ENCODE assay signal across 1 cellular context in the genomic region with DNA sequence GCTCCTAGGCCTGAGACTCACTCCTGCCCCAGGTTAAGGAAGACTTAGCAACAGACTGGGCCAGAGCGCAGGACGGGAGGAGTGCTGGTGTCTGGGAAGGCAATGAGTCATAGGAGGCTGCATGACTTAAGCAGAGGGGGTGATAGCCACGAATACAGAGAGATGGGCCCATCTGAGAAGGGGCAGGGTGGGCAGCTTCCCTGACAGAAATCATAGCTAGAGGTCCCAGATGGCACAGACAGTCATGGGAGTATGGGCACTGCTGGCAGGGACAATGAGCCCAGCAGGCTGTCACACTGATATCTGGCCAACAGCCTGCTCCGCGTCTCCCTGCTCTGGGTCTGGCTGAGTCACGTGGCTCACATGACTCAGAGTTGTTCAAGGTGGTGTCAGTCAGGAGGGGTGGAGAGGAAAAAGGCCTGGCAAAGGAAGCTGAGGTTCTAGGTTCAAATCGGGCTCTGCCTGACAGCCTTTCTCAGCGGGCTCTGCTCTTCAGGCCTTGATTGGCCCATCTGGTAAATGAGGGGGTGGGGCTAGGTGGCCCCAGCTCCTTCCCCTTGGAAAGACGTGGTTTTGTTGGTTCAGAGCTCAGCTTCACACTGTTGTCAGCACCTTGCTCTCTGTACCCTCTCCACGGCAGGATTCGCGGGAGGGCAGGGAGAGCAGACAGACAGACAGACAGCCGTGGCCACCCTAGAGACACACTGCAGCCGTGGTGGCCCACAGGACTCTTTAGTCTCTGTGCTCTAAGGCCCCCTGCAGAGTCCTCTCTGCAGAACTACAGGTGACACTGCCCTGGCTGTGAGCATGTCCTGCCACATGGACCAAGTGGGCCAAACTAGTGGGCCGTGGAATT.
TF ChIP-seq lines count a peak whose summit lies in the region.

No MANE protein-coding gene starts in this region.

TF ChIP-seq in K562, 482 proteins besides CTCF, POLR2A, EP300 and RAD21 (continued from another document and continues in another):
- TF ChIP-seq, protein P1, sequence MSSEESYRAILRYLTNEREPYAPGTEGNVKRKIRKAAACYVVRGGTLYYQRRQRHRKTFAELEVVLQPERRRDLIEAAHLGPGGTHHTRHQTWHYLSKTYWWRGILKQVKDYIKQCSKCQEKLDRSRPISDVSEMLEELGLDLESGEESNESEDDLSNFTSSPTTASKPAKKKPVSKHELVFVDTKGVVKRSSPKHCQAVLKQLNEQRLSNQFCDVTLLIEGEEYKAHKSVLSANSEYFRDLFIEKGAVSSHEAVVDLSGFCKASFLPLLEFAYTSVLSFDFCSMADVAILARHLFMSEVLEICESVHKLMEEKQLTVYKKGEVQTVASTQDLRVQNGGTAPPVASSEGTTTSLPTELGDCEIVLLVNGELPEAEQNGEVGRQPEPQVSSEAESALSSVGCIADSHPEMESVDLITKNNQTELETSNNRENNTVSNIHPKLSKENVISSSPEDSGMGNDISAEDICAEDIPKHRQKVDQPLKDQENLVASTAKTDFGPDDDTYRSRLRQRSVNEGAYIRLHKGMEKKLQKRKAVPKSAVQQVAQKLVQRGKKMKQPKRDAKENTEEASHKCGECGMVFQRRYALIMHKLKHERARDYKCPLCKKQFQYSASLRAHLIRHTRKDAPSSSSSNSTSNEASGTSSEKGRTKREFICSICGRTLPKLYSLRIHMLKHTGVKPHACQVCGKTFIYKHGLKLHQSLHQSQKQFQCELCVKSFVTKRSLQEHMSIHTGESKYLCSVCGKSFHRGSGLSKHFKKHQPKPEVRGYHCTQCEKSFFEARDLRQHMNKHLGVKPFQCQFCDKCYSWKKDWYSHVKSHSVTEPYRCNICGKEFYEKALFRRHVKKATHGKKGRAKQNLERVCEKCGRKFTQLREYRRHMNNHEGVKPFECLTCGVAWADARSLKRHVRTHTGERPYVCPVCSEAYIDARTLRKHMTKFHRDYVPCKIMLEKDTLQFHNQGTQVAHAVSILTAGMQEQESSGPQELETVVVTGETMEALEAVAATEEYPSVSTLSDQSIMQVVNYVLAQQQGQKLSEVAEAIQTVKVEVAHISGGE (CRISPR knock-in tag; IDR thresholded peaks at IDR 0.05): no peak
- TF ChIP-seq DPF2 (IDR thresholded peaks at IDR 0.05) (peak; percentile 96), HDAC2 (IDR thresholded peaks at IDR 0.05) (peak; percentile 84), ZNF311 (CRISPR knock-in tag; IDR thresholded peaks at IDR 0.05) (no peak), TOE1 (IDR thresholded peaks at IDR 0.05; ENCODE audit: borderline replicate concordance) (peak; percentile 97), TOE1 (CRISPR knock-in tag; IDR thresholded peaks at IDR 0.05; ENCODE audit: borderline replicate concordance, low read depth) (no peak), SOX6 (IDR thresholded peaks at IDR 0.05) (no peak; the same call in 1 of the 2 replicates), KLF10 (CRISPR knock-in tag; IDR thresholded peaks at IDR 0.05) (no peak), MAFG (tag; conservative IDR thresholded peaks at IDR 0.05) (0 out of 2 replicates have a peak, but pooled peaks have one; percentile 17), HDGF (IDR thresholded peaks at IDR 0.05) (no peak), PHF8 (IDR thresholded peaks at IDR 0.05; ENCODE audit: borderline replicate concordance, low read length) (peak; percentile 35; the same call in 1 of the 2 replicates), RUNX1 (IDR thresholded peaks at IDR 0.05; ENCODE audit: low read depth) (no peak), SMAD1 (IDR thresholded peaks at IDR 0.05; ENCODE audit: low read depth, low read length, partially characterized antibody) (no peak), XRCC4 (IDR thresholded peaks at IDR 0.05; ENCODE audit: extremely low read depth, insufficient read depth, insufficient read length) (no peak), HOXB6 (CRISPR knock-in tag; IDR thresholded peaks at IDR 0.05; ENCODE audit: borderline replicate concordance) (no peak), DNMT1 (IDR thresholded peaks at IDR 0.05) (no peak), ZSCAN32 (CRISPR knock-in tag; IDR thresholded peaks at IDR 0.05) (no peak), SUPT5H (IDR thresholded peaks at IDR 0.05) (no peak), JUND (IDR thresholded peaks at IDR 0.05; ENCODE audit: borderline replicate concordance, low read depth, low read length) (peak; percentile 93), JUND (tag; IDR thresholded peaks at IDR 0.05; ENCODE audit: borderline replicate concordance, low read depth, low read length) (peak; percentile 99), ERF (CRISPR knock-in tag; IDR thresholded peaks at IDR 0.05) (no peak), HMGN3 (IDR thresholded peaks at IDR 0.05; ENCODE audit: borderline replicate concordance, extremely low read depth, insufficient read length, low read depth, low read length) (no peak), ETV1 (tag; conservative IDR thresholded peaks at IDR 0.05; ENCODE audit: low read depth) (no peak)
- TF ChIP-seq, protein P2, sequence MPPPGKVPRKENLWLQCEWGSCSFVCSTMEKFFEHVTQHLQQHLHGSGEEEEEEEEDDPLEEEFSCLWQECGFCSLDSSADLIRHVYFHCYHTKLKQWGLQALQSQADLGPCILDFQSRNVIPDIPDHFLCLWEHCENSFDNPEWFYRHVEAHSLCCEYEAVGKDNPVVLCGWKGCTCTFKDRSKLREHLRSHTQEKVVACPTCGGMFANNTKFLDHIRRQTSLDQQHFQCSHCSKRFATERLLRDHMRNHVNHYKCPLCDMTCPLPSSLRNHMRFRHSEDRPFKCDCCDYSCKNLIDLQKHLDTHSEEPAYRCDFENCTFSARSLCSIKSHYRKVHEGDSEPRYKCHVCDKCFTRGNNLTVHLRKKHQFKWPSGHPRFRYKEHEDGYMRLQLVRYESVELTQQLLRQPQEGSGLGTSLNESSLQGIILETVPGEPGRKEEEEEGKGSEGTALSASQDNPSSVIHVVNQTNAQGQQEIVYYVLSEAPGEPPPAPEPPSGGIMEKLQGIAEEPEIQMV (tag; conservative IDR thresholded peaks at IDR 0.05; ENCODE audit: low read depth): no peak
- TF ChIP-seq, protein P3, sequence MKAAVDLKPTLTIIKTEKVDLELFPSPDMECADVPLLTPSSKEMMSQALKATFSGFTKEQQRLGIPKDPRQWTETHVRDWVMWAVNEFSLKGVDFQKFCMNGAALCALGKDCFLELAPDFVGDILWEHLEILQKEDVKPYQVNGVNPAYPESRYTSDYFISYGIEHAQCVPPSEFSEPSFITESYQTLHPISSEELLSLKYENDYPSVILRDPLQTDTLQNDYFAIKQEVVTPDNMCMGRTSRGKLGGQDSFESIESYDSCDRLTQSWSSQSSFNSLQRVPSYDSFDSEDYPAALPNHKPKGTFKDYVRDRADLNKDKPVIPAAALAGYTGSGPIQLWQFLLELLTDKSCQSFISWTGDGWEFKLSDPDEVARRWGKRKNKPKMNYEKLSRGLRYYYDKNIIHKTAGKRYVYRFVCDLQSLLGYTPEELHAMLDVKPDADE (conservative IDR thresholded peaks at IDR 0.05; ENCODE audit: control insufficient read depth, low read depth, low read length): no peak
- TF ChIP-seq, protein P4, sequence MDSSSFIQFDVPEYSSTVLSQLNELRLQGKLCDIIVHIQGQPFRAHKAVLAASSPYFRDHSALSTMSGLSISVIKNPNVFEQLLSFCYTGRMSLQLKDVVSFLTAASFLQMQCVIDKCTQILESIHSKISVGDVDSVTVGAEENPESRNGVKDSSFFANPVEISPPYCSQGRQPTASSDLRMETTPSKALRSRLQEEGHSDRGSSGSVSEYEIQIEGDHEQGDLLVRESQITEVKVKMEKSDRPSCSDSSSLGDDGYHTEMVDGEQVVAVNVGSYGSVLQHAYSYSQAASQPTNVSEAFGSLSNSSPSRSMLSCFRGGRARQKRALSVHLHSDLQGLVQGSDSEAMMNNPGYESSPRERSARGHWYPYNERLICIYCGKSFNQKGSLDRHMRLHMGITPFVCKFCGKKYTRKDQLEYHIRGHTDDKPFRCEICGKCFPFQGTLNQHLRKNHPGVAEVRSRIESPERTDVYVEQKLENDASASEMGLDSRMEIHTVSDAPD (CRISPR knock-in tag; IDR thresholded peaks at IDR 0.05): no peak
- TF ChIP-seq, protein P5, sequence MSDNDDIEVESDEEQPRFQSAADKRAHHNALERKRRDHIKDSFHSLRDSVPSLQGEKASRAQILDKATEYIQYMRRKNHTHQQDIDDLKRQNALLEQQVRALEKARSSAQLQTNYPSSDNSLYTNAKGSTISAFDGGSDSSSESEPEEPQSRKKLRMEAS (CRISPR knock-in tag; IDR thresholded peaks at IDR 0.05): peak; percentile 91
- TF ChIP-seq, protein P6, sequence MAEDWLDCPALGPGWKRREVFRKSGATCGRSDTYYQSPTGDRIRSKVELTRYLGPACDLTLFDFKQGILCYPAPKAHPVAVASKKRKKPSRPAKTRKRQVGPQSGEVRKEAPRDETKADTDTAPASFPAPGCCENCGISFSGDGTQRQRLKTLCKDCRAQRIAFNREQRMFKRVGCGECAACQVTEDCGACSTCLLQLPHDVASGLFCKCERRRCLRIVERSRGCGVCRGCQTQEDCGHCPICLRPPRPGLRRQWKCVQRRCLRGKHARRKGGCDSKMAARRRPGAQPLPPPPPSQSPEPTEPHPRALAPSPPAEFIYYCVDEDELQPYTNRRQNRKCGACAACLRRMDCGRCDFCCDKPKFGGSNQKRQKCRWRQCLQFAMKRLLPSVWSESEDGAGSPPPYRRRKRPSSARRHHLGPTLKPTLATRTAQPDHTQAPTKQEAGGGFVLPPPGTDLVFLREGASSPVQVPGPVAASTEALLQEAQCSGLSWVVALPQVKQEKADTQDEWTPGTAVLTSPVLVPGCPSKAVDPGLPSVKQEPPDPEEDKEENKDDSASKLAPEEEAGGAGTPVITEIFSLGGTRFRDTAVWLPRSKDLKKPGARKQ (CRISPR knock-in tag; IDR thresholded peaks at IDR 0.05): no peak
- TF ChIP-seq, protein P7, sequence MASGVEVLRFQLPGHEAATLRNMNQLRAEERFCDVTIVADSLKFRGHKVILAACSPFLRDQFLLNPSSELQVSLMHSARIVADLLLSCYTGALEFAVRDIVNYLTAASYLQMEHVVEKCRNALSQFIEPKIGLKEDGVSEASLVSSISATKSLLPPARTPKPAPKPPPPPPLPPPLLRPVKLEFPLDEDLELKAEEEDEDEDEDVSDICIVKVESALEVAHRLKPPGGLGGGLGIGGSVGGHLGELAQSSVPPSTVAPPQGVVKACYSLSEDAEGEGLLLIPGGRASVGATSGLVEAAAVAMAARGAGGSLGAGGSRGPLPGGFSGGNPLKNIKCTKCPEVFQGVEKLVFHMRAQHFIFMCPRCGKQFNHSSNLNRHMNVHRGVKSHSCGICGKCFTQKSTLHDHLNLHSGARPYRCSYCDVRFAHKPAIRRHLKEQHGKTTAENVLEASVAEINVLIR (CRISPR knock-in tag; IDR thresholded peaks at IDR 0.05): no peak
- TF ChIP-seq, protein P8, sequence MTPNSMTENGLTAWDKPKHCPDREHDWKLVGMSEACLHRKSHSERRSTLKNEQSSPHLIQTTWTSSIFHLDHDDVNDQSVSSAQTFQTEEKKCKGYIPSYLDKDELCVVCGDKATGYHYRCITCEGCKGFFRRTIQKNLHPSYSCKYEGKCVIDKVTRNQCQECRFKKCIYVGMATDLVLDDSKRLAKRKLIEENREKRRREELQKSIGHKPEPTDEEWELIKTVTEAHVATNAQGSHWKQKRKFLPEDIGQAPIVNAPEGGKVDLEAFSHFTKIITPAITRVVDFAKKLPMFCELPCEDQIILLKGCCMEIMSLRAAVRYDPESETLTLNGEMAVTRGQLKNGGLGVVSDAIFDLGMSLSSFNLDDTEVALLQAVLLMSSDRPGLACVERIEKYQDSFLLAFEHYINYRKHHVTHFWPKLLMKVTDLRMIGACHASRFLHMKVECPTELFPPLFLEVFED (CRISPR knock-in tag; conservative IDR thresholded peaks at IDR 0.05): no peak
- TF ChIP-seq, protein P9, sequence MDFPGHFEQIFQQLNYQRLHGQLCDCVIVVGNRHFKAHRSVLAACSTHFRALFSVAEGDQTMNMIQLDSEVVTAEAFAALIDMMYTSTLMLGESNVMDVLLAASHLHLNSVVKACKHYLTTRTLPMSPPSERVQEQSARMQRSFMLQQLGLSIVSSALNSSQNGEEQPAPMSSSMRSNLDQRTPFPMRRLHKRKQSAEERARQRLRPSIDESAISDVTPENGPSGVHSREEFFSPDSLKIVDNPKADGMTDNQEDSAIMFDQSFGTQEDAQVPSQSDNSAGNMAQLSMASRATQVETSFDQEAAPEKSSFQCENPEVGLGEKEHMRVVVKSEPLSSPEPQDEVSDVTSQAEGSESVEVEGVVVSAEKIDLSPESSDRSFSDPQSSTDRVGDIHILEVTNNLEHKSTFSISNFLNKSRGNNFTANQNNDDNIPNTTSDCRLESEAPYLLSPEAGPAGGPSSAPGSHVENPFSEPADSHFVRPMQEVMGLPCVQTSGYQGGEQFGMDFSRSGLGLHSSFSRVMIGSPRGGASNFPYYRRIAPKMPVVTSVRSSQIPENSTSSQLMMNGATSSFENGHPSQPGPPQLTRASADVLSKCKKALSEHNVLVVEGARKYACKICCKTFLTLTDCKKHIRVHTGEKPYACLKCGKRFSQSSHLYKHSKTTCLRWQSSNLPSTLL (IDR thresholded peaks at IDR 0.05): no peak
- TF ChIP-seq, protein P10, sequence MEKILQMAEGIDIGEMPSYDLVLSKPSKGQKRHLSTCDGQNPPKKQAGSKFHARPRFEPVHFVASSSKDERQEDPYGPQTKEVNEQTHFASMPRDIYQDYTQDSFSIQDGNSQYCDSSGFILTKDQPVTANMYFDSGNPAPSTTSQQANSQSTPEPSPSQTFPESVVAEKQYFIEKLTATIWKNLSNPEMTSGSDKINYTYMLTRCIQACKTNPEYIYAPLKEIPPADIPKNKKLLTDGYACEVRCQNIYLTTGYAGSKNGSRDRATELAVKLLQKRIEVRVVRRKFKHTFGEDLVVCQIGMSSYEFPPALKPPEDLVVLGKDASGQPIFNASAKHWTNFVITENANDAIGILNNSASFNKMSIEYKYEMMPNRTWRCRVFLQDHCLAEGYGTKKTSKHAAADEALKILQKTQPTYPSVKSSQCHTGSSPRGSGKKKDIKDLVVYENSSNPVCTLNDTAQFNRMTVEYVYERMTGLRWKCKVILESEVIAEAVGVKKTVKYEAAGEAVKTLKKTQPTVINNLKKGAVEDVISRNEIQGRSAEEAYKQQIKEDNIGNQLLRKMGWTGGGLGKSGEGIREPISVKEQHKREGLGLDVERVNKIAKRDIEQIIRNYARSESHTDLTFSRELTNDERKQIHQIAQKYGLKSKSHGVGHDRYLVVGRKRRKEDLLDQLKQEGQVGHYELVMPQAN (IDR thresholded peaks at IDR 0.05; ENCODE audit: borderline replicate concordance): no peak; the same call in 1 of the 2 replicates
- TF ChIP-seq, protein P11, sequence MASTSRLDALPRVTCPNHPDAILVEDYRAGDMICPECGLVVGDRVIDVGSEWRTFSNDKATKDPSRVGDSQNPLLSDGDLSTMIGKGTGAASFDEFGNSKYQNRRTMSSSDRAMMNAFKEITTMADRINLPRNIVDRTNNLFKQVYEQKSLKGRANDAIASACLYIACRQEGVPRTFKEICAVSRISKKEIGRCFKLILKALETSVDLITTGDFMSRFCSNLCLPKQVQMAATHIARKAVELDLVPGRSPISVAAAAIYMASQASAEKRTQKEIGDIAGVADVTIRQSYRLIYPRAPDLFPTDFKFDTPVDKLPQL (IDR thresholded peaks at IDR 0.05; ENCODE audit: extremely low read depth, insufficient read length): no peak
